ENCODE assay signal across 1 cellular context in the genomic region with DNA sequence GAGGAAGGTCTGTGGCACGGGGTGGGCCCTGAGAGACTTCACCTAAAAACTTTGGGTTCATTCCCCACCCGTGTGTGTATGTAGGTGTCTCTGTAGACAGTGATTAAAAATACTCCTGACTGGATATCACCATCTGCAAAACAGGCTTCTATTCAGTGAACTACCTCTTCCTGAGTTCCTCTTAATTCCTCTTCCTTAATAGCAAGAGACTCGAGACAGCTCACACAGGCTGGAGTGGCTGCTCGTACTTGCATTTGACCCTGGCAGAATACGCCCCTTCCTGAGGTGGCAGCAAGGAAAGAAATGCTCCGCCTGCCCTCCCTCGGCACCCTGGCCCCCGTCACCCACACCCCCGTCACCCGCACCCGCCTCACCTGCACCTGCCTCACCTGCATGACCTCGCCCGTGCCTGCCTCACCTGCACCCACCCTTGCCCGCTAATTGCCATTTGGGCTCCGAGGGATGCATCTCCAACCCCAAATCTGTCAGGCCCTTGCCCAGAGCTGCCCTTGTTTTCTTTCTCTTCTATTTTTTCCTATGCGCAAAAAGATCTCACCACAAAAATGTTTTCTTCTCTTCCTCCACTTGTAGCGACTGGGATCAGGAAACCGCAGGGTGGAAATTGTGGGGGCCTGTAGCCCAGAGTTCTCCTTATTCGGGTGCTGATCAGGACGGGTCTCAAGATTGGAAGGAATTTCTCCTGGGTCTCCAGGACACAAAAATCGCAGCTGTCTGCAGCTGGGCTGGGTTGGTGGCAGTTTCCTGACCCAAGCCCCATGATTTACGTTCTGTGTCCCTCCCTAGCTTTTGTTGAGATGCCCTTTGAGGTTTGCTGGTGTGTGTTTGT.
TF ChIP-seq lines count a peak whose summit lies in the region.

No MANE protein-coding gene starts in this region.

TF ChIP-seq in HepG2, 621 proteins besides CTCF, POLR2A, EP300 and RAD21:
- no peak for TF ChIP-seq PLRG1 (conservative IDR thresholded peaks at IDR 0.05)
- no peak for TF ChIP-seq KLF9 (CRISPR knock-in tag; IDR thresholded peaks at IDR 0.05; ENCODE audit: low read depth)
- TF ChIP-seq TBX2 (CRISPR knock-in tag; IDR thresholded peaks at IDR 0.05; ENCODE audit: borderline replicate concordance): no peak
- no peak for TF ChIP-seq CBFB (CRISPR knock-in tag; IDR thresholded peaks at IDR 0.05)
- TF ChIP-seq, protein P1, sequence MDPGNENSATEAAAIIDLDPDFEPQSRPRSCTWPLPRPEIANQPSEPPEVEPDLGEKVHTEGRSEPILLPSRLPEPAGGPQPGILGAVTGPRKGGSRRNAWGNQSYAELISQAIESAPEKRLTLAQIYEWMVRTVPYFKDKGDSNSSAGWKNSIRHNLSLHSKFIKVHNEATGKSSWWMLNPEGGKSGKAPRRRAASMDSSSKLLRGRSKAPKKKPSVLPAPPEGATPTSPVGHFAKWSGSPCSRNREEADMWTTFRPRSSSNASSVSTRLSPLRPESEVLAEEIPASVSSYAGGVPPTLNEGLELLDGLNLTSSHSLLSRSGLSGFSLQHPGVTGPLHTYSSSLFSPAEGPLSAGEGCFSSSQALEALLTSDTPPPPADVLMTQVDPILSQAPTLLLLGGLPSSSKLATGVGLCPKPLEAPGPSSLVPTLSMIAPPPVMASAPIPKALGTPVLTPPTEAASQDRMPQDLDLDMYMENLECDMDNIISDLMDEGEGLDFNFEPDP (CRISPR knock-in tag; conservative IDR thresholded peaks at IDR 0.05): no peak
- TF ChIP-seq RCOR2 (CRISPR knock-in tag; IDR thresholded peaks at IDR 0.05): no peak
- no peak for TF ChIP-seq ZNF749 (CRISPR knock-in tag; IDR thresholded peaks at IDR 0.05; ENCODE audit: borderline replicate concordance)
- no peak for TF ChIP-seq ZNF777 (CRISPR knock-in tag; IDR thresholded peaks at IDR 0.05)
- TF ChIP-seq JARID2 (CRISPR knock-in tag; IDR thresholded peaks at IDR 0.05; ENCODE audit: insufficient replicate concordance): no peak
- TF ChIP-seq RBM22 (optimal IDR thresholded peaks at IDR 0.05; ENCODE audit: low read length): no peak
